12 cellular contexts compared by ENCODE assay signal in the genomic region with DNA sequence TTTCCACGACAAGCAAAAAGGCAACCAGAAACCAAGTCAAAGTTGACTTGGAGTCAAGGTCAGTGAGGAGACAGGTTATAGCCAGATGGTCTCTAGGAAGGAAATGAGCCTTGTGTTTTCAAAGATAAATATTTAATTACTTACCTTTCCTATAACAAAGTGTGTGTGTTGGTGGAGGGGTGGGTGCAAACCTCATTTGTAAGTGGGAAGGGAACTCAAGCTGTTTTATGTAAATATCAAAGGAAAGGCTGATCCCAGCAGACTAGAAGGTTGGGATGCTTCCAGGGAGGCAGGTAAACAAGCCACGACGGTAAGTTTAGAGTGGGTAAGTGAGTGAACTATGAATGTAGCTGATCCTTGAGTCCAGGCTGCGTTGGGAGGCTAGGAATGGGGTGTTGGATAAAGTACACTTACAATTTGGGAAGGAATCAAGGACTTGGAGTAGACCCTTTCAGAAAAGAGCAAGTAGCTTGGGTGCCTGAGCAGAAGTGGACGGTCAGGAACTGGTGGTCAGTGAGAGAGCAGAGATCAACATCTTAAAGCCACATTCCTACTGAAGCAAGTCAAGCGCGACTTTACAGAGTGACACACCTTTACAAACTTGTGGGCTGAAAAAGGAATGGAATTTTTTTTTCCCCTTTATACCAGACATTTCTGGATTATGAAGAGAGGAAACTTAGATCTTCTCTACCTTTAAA.
A peak's percentile ranks its signal among the peaks of the same experiment; 100 is the strongest.
DNase-seq lines count a peak whose midpoint lies in the region; ATAC-seq and TF ChIP-seq lines count a peak whose summit lies in the region.
"Had no signal": no experiment of that assay in that cellular context is flagged by ENCODE, and none has a peak within 500 bp of the region (broad histone marks: within the 10 kb centered on the region; RNA-seq: fewer than 3 reads in every experiment).

No MANE protein-coding gene starts in this region.

- in situ Hi-C loops in Caki2 (cut with HindIII; ENCODE audit: low pct_unique_long_range_greater_than_20kb, low sequenced_read_pairs) = no loop called here

- no peak overlapping the region for H3K4me3 ChIP-seq in SU-DHL-6 (ENCODE audit: insufficient read depth, low read length, poor library complexity, severe bottlenecking)
- H3K4me3 ChIP-seq in left lung = no peak overlapping the region
- no peak overlapping the region for H3K4me3 ChIP-seq in coronary artery

- H3K4me3 Mint-ChIP-seq in T-cell = no peak overlapping the region

- H3K9ac ChIP-seq in SU-DHL-6 (ENCODE audit: low read length) = no peak overlapping the region
- H3K9ac ChIP-seq: KMS-11 had no signal

- H3K4me1 ChIP-seq in left lung = peaks cover 4 to 19% of the 10 kb centered on the region in 2 donors

- intact Hi-C loops in left lung (cut with DNase I) = no loop called here

- no peaks in the 10 kb centered on the region for H3K27me3 Mint-ChIP-seq in T-cell

- CTCF ChIA-PET in T-cell (lab: Charles Lee) = interaction anchor here in 1 of 2 donors (0.7 kb wide), 1 partner anchor 312 kb away, joined by 4 read pairs; no protein-coding TSS in a partner anchor

- no peaks in the 10 kb centered on the region for H3K36me3 Mint-ChIP-seq in T-cell

- H3K4me2 ChIP-seq in SU-DHL-6 (ENCODE audit: low read depth, low read length, poor library complexity, severe bottlenecking) = no peak overlapping the region
- H3K4me2 ChIP-seq: KMS-11 had no signal

- no peaks in the 10 kb centered on the region for H3K36me3 ChIP-seq in SU-DHL-6 (ENCODE audit: low read length)
- no peaks in the 10 kb centered on the region for H3K36me3 ChIP-seq in left lung

- no peak overlapping the region for H3K27ac Mint-ChIP-seq in T-cell

- H3K79me2 ChIP-seq in SU-DHL-6 (ENCODE audit: insufficient read depth, low read length) = no peaks in the 10 kb centered on the region

- peaks cover 43% of the 10 kb centered on the region for H3F3A ChIP-seq in SU-DHL-6 (ENCODE audit: insufficient read depth)

- TF ChIP-seq CTCF in SU-DHL-6 (IDR thresholded peaks at IDR 0.05; ENCODE audit: insufficient read depth, low read length, poor library complexity, severe bottlenecking) = no peak
- TF ChIP-seq CTCF in left lung (IDR thresholded peaks at IDR 0.05) = no peak
- no peak for TF ChIP-seq CTCF in coronary artery (IDR thresholded peaks at IDR 0.05)
- no peak for TF ChIP-seq CTCF in omental fat pad (IDR thresholded peaks at IDR 0.05)

- H3K27me3 ChIP-seq in SU-DHL-6 (ENCODE audit: low read length) = no peaks in the 10 kb centered on the region
- no peaks in the 10 kb centered on the region for H3K27me3 ChIP-seq in left lung

- H3K4me1 Mint-ChIP-seq in T-cell = peaks cover 21 to 23% (median 21%) of the 10 kb centered on the region in 3 donors

- POLR2A ChIA-PET in T-cell (lab: Charles Lee) = no interaction called here

- H3K9me3 Mint-ChIP-seq in T-cell = no peaks in the 10 kb centered on the region

- no peak overlapping the region for H2AFZ ChIP-seq in SU-DHL-6 (ENCODE audit: low read depth, low read length, severe bottlenecking)

- H3K27ac ChIP-seq in SU-DHL-6 (ENCODE audit: low read depth, low read length) (peak overlapping the region; percentile 48), left lung (no peak overlapping the region), coronary artery (no peak overlapping the region)
- H3K27ac ChIP-seq: KMS-11 had no signal

- peak; percentile 65 for DNase-seq in Caki2 (ENCODE audit: low read depth)
- peak; percentile 74 for DNase-seq in NCI-H146 treated with DMSO at 0.1 percent for 48 hours (lab: John Stamatoyannopoulos, UW; ENCODE audit: unreplicated experiment)
- DNase-seq in left lung = no peak
- no peak for DNase-seq in T-cell
- no peak for DNase-seq in activated CD4-positive, alpha-beta T cell treated with anti-CD3 and anti-CD28 coated beads, Interleukin-2, amount 50 U/mL, for 1 hour
- DNase-seq in coronary artery (ENCODE audit: low spot score) = no peak
- DNase-seq in omental fat pad (ENCODE audit: low spot score) = no peak
- DNase-seq: hypothalamus, NCI-H446, Right ventricle myocardium superior had no signal

- no peaks in the 10 kb centered on the region for H4K20me1 ChIP-seq in SU-DHL-6 (ENCODE audit: low read depth, low read length)

- peak; percentile 73 for ATAC-seq in left lung
- ATAC-seq in T-cell (replicated peaks in 1 of 4) = no peak
- ATAC-seq in omental fat pad (ENCODE audit: low FRiP score) = no peak

- H3K9me2 ChIP-seq in SU-DHL-6 (replicated peaks; ENCODE audit: insufficient read depth, low read length) = no peaks in the 10 kb centered on the region

- peaks cover 6% of the 10 kb centered on the region; the same call in 1 of the 2 replicates for H3K9me3 ChIP-seq in SU-DHL-6 (ENCODE audit: insufficient read depth, low read length)
- no peaks in the 10 kb centered on the region for H3K9me3 ChIP-seq in left lung

Comparison
In these comparisons a context has a peak if more than half of its experiments do, and no peak if none do; other contexts are left out.
1. DNase-seq: peak in Caki2 (single experiment) and NCI-H146 treated with DMSO at 0.1 percent for 48 hours (single experiment); none in left lung (0 of 2), T-cell (0 of 34), activated CD4-positive, alpha-beta T cell treated with anti-CD3 and anti-CD28 coated beads, Interleukin-2, amount 50 U/mL, for 1 hour (single experiment), coronary artery (single experiment) and omental fat pad (single experiment).